In genomic region chr2:235050992-235051351, GRCh38 we compare ENCODE assay signal across 8 cellular contexts.
DNase-seq lines count a peak whose midpoint lies in the region; ATAC-seq and TF ChIP-seq lines count a peak whose summit lies in the region.

No MANE protein-coding gene starts in this region.

- H3K4me1 Mint-ChIP-seq in endothelial cell (ENCODE audit: unreplicated experiment), result peaks cover 22% of the 10 kb centered on the region

- H3K27ac ChIP-seq in body of pancreas (peak overlapping the region; percentile 96 to 99 (median 96)), sigmoid colon (peak overlapping the region; percentile 47 to 81 (median 78))

- peak in 5 of 7 experiments; percentile 8 to 44 (median 40) for TF ChIP-seq CTCF in body of pancreas (IDR thresholded peaks at IDR 0.05)
- no peak for TF ChIP-seq CTCF in sigmoid colon (IDR thresholded peaks at IDR 0.05)
- TF ChIP-seq CTCF in endothelial cell (IDR thresholded peaks at IDR 0.05; ENCODE audit: unreplicated experiment), result no peak

- H3K9me3 ChIP-seq in body of pancreas (no peaks in the 10 kb centered on the region), sigmoid colon (no peaks in the 10 kb centered on the region)

- no peak overlapping the region for H3K27ac Mint-ChIP-seq in endothelial cell (ENCODE audit: unreplicated experiment)

- H3K9me3 Mint-ChIP-seq in endothelial cell (ENCODE audit: unreplicated experiment), result no peaks in the 10 kb centered on the region

- H3K36me3 Mint-ChIP-seq in endothelial cell (ENCODE audit: low read depth, unreplicated experiment), result peaks cover 48% of the 10 kb centered on the region

- H3K36me3 ChIP-seq in body of pancreas (replicated peaks in 1 of 2; ENCODE audit: insufficient read depth in 1 of 2, low read depth in 2 of 2) (peaks cover 0 to 7% of the 10 kb centered on the region in 2 donors), sigmoid colon (peaks cover 0 to 24% (median 3%) of the 10 kb centered on the region in 4 donors)

- peaks cover 3% of the 10 kb centered on the region for H3K27me3 Mint-ChIP-seq in endothelial cell (ENCODE audit: unreplicated experiment)

- TF ChIP-seq POLR2A in body of pancreas (IDR thresholded peaks at IDR 0.05) (peak in 2 of 3 donors; percentile 55 to 68), sigmoid colon (IDR thresholded peaks at IDR 0.05) (no peak)

- peak; percentile 73 for ATAC-seq in body of pancreas
- ATAC-seq in GM19463 (IDR thresholded peaks at IDR 0.05; ENCODE audit: unreplicated experiment), result no peak
- ATAC-seq in GM18873 (IDR thresholded peaks at IDR 0.05; ENCODE audit: low FRiP score, unreplicated experiment), result no peak

- TF ChIP-seq EP300 in sigmoid colon (IDR thresholded peaks at IDR 0.05), result peak in 2 of 4 donors; percentile 56 to 88

- H3K4me3 ChIP-seq in body of pancreas (no peak overlapping the region), sigmoid colon (peak overlapping the region in 2 of 4 donors; percentile 11 to 21)

- intact Hi-C loops in body of pancreas (cut with DNase I) (no loop called here), sigmoid colon (cut with DNase I) (loop anchor here (2.0 to 5.0 kb wide), 4 partner anchors 100 to 696 kb away; no protein-coding TSS in a partner anchor)

- H3K4me3 Mint-ChIP-seq in endothelial cell (ENCODE audit: unreplicated experiment), result no peak overlapping the region

- H3K4me1 ChIP-seq in body of pancreas (peaks cover 82% of the 10 kb centered on the region), sigmoid colon (peaks cover 0 to 23% (median 10%) of the 10 kb centered on the region in 4 donors)

- DNase-seq in GM03348 (ENCODE audit: low spot score) (peak; percentile 87), NCI-H2171 treated with DMSO at 0.1 percent for 48 hours (lab: John Stamatoyannopoulos, UW) (peak; percentile 84), body of pancreas (peak; percentile 97 to 100 (median 99)), hypothalamus (lab: John Stamatoyannopoulos, UW) (peak in 49 of 51 donors; percentile 18 to 92 (median 76)), sigmoid colon (peak; percentile 95), endothelial cell (ENCODE audit: low spot score) (no peak)

- H3K27me3 ChIP-seq in body of pancreas (no peaks in the 10 kb centered on the region), sigmoid colon (no peaks in the 10 kb centered on the region)

- WGBS in body of pancreas, 2 donors, result 0 to 1% methylated on average over 1 to 6 of the region's 6 CpGs
- 11 to 32% methylated on average over 6 of the region's 6 CpGs for WGBS in sigmoid colon, 2 donors

Comparison
In these comparisons a context has a peak if more than half of its experiments do, and no peak if none do; other contexts are left out.
1. CTCF ChIP-seq: peak in body of pancreas (5 of 7); none in sigmoid colon (0 of 4) and endothelial cell (single experiment).
2. POLR2A ChIP-seq: peak in body of pancreas (2 of 3); none in sigmoid colon (0 of 2).